ENCODE assay signal across 33 cellular contexts in genomic region chr3:182404031-182404430, GRCh38.
"Had no signal": no experiment of that assay in that cellular context is flagged by ENCODE, and none has a peak within 500 bp of the region (broad histone marks: within the 10 kb centered on the region; RNA-seq: fewer than 3 reads in every experiment).

No MANE protein-coding gene starts in this region.

- H3K27me3 ChIP-seq: ascending aorta, cardiac muscle cell, colonic mucosa had no signal

- FAIRE-seq: bronchial epithelial cell, TTC549 had no signal

- H3K27ac ChIP-seq: ascending aorta, cardiac muscle cell, colonic mucosa, WERI-Rb-1 had no signal

- H3K9me3 ChIP-seq: ascending aorta, colonic mucosa had no signal

- ATAC-seq: activated CD4-positive, alpha-beta T cell treated with anti-CD3 and anti-CD28 coated beads for 36 hours; activated CD4-positive, CD25-positive, alpha-beta regulatory T cell treated with anti-CD3 and anti-CD28 coated beads, Interleukin-2, amount 50 U/mL, for 24 hours; activated CD8-positive, alpha-beta memory T cell treated with anti-CD3 and anti-CD28 coated beads, Interleukin-2, amount 10 ng/mL, durations not matched to agents 7 days and 5 days; activated CD8-positive, alpha-beta T cell treated with anti-CD3 and anti-CD28 coated beads, Interleukin-2, amount 10 ng/mL, durations not matched to agents 7 days and 5 days; activated naive CD8-positive, alpha-beta T cell treated with anti-CD3 and anti-CD28 coated beads, Interleukin-2, amount 50 U/mL, for 24 hours; WTC11 had no signal

- DNase-seq: activated CD4-positive, alpha-beta memory T cell treated with anti-CD3 and anti-CD28 coated beads, Interleukin-2, amount 10 ng/mL, durations not matched to agents 7 days and 5 days; activated CD4-positive, alpha-beta T cell treated with anti-CD3 and anti-CD28 coated beads for 1 hour; activated CD4-positive, alpha-beta T cell treated with anti-CD3 and anti-CD28 coated beads for 36 hours; activated CD4-positive, alpha-beta T cell treated with anti-CD3 and anti-CD28 coated beads for 48 hours; activated CD4-positive, alpha-beta T cell treated with anti-CD3 and anti-CD28 coated beads, Interleukin-2, amount 10 ng/mL, durations not matched to agents 7 days and 5 days; activated CD4-positive, alpha-beta T cell treated with anti-CD3 and anti-CD28 coated beads, Interleukin-2, amount 50 U/mL, for 48 hours; activated CD4-positive, CD25-positive, alpha-beta regulatory T cell; activated CD8-positive, alpha-beta memory T cell treated with anti-CD3 and anti-CD28 coated beads for 24 hours; activated CD8-positive, alpha-beta memory T cell treated with anti-CD3 and anti-CD28 coated beads, Interleukin-2, amount 10 ng/mL, durations not matched to agents 7 days and 5 days; activated CD8-positive, alpha-beta memory T cell treated with anti-CD3 and anti-CD28 coated beads, Interleukin-2, amount 50 U/mL, for 48 hours; activated CD8-positive, alpha-beta T cell treated with anti-CD3 and anti-CD28 coated beads, Interleukin-2, amount 10 ng/mL, durations not matched to agents 7 days and 5 days; activated effector memory CD4-positive, alpha-beta T cell treated with Interleukin-2 at 50 U/mL for 16 hours; activated gamma-delta T cell; activated naive CD4-positive, alpha-beta T cell treated with anti-CD3 and anti-CD28 coated beads, Interleukin-2, amount 10 ng/mL, durations not matched to agents 7 days and 5 days; activated naive CD4-positive, alpha-beta T cell treated with Interleukin-2 at 50 U/mL for 16 hours; activated naive CD8-positive, alpha-beta T cell treated with anti-CD3 and anti-CD28 coated beads, Interleukin-2, amount 10 ng/mL, durations not matched to agents 7 days and 5 days; activated naive CD8-positive, alpha-beta T cell treated with anti-CD3 and anti-CD28 coated beads, Interleukin-2, amount 50 U/mL, for 24 hours; activated T-cell treated with anti-CD3 and anti-CD28 coated beads, Interleukin-2, amount 50 U/mL, for 24 hours; activated T-cell treated with anti-CD3 and anti-CD28 coated beads, Interleukin-2, amount 50 U/mL, for 48 hours; amygdala; anterior cingulate cortex; caudate nucleus; cerebellar nuclear complex; colonic mucosa; T-helper 2 cell; T-helper 9 cell; WERI-Rb-1 had no signal

- H3K4me1 ChIP-seq: ascending aorta, colonic mucosa had no signal

- H3K4me3 ChIP-seq: ascending aorta, cardiac muscle cell, colonic mucosa had no signal

- H3K36me3 ChIP-seq: ascending aorta, cardiac muscle cell, colonic mucosa, WERI-Rb-1 had no signal
